ENCODE assay signal across 15 cellular contexts in the genomic region with DNA sequence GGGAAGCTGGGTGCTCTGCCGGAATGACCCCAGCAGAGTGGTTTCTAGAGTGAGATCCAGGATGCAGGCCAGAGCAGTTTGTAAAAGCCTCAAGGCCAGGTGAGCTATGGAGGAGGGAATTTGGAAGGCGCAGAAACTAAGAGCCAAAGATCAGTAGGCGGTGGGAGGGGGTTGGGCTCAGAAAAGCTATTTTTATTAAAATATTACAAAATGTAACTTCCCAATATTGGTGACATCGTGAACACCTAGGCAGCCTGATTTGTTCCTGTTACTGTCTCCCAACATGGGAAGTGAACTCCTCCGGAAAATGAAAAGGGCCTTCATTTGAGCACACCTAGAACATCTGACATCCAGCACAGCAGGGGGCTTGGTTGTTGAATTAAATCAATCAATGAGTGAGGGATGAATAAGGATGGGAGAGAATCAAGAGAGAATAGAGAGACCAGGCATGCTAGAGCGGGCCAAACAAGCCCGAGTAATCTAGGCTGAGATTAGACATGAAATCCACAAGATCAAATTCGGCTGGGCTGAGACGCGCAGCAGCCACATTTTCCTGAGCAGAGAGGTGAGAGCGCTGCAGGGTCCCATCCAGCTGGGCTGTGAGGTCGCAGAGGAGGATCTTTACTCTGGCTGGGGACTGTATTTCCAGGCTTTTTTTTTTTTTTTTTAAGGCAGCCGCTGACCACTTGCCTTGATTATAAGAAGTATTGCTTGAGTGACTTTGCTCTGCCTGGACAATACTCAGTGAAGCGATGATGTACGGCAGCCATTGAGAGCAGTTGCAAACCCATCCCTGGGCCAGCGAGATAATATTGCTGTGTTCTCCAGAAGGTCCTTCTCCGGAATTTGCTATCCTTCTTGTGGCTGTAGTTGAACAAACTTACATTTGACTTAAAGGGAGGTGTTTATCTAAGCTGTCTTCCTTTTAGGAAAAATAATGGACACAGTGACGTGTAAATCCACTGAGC.
DNase-seq lines count a peak whose midpoint lies in the region; ATAC-seq and TF ChIP-seq lines count a peak whose summit lies in the region.
"Had no signal": no experiment of that assay in that cellular context is flagged by ENCODE, and none has a peak within 500 bp of the region (broad histone marks: within the 10 kb centered on the region; RNA-seq: fewer than 3 reads in every experiment).

No MANE protein-coding gene starts in this region.

- no peak overlapping the region for H3K4me3 Mint-ChIP-seq in activated CD8-positive, alpha-beta T cell treated with anti-CD3 and anti-CD28 coated beads for 36 hours
- peak overlapping the region in 3 of 8 donors; percentile 35 to 64 (median 59) for H3K4me3 Mint-ChIP-seq in naive B cell
- H3K4me3 Mint-ChIP-seq: activated T-cell treated with anti-CD3 and anti-CD28 coated beads, Interleukin-2, amount 50 U/mL, for 24 hours had no signal

- POLR2A ChIA-PET in activated CD8-positive, alpha-beta T cell treated with anti-CD3 and anti-CD28 coated beads for 36 hours (lab: Charles Lee): interaction anchor here (0.7 kb wide), 1 partner anchor 60 kb away, joined by 3 read pairs; no protein-coding TSS in a partner anchor

- H3K36me3 Mint-ChIP-seq in activated CD8-positive, alpha-beta T cell treated with anti-CD3 and anti-CD28 coated beads for 36 hours (ENCODE audit: low read depth): no peaks in the 10 kb centered on the region
- no peaks in the 10 kb centered on the region for H3K36me3 Mint-ChIP-seq in naive B cell

- TF ChIP-seq CTCF in left ventricle myocardium inferior (IDR thresholded peaks at IDR 0.05; ENCODE audit: borderline replicate concordance): no peak
- TF ChIP-seq CTCF in activated CD8-positive, alpha-beta T cell treated with anti-CD3 and anti-CD28 coated beads for 36 hours (IDR thresholded peaks at IDR 0.05): no peak

- H3K4me1 ChIP-seq in left ventricle myocardium inferior: peaks cover 23% of the 10 kb centered on the region
- H3K4me1 ChIP-seq: psoas muscle had no signal

- DNase-seq in left ventricle myocardium inferior (no peak), Right ventricle myocardium superior (no peak), naive B cell (no peak), NCI-H2107 (lab: John Stamatoyannopoulos, UW) (no peak)
- no peak for DNase-seq in activated CD8-positive, alpha-beta T cell treated with anti-CD3 and anti-CD28 coated beads for 36 hours
- DNase-seq: activated T-cell treated with anti-CD3 and anti-CD28 coated beads, Interleukin-2, amount 50 U/mL, for 24 hours; Kasumi-1; NCI-H510A treated with DMSO at 0.1 percent for 48 hours; psoas muscle; stimulated activated CD4-positive, alpha-beta T cell treated with anti-CD3 and anti-CD28 coated beads, Interleukin-4, amount 100 ng/mL, for 1 hour; WERI-Rb-1 had no signal

- H3K27ac ChIP-seq in left ventricle myocardium inferior (replicated peaks): peak overlapping the region; percentile 50
- H3K27ac ChIP-seq: brain microvascular endothelial cell, psoas muscle, WERI-Rb-1 had no signal

- peaks cover 12% of the 10 kb centered on the region for H3K4me1 Mint-ChIP-seq in activated CD8-positive, alpha-beta T cell treated with anti-CD3 and anti-CD28 coated beads for 36 hours (ENCODE audit: low read depth)
- peaks cover 15 to 25% (median 22%) of the 10 kb centered on the region in 3 donors for H3K4me1 Mint-ChIP-seq in naive B cell

- peak overlapping the region; percentile 50 for H3K27ac Mint-ChIP-seq in activated CD8-positive, alpha-beta T cell treated with anti-CD3 and anti-CD28 coated beads for 36 hours
- peak overlapping the region in 5 of 6 donors; percentile 12 to 78 (median 36) for H3K27ac Mint-ChIP-seq in naive B cell
- H3K27ac Mint-ChIP-seq: activated T-cell treated with anti-CD3 and anti-CD28 coated beads, Interleukin-2, amount 50 U/mL, for 24 hours had no signal

- no peaks in the 10 kb centered on the region for H3K36me3 ChIP-seq in left ventricle myocardium inferior
- H3K36me3 ChIP-seq: brain microvascular endothelial cell, WERI-Rb-1 had no signal

- no peaks in the 10 kb centered on the region for H3K27me3 ChIP-seq in left ventricle myocardium inferior (ENCODE audit: low read depth)
- H3K27me3 ChIP-seq: brain microvascular endothelial cell had no signal

- H3K4me3 ChIP-seq in left ventricle myocardium inferior: no peak overlapping the region
- H3K4me3 ChIP-seq: psoas muscle had no signal

- ATAC-seq in Right ventricle myocardium superior (ENCODE audit: poor library complexity) (no peak), naive B cell (ENCODE audit: low read depth in 2 of 2) (no peak), GM19023 (IDR thresholded peaks at IDR 0.05; ENCODE audit: unreplicated experiment) (no peak), GM21723 (IDR thresholded peaks at IDR 0.05; ENCODE audit: unreplicated experiment) (no peak), HG02884 (IDR thresholded peaks at IDR 0.05; ENCODE audit: unreplicated experiment) (no peak)
- no peak for ATAC-seq in activated CD8-positive, alpha-beta T cell treated with anti-CD3 and anti-CD28 coated beads for 36 hours
- ATAC-seq: psoas muscle had no signal

- peaks cover 24% of the 10 kb centered on the region for H3K9me3 ChIP-seq in left ventricle myocardium inferior (replicated peaks)

- CTCF ChIA-PET in activated CD8-positive, alpha-beta T cell treated with anti-CD3 and anti-CD28 coated beads for 36 hours (lab: Charles Lee): no interaction called here

- intact Hi-C loops in left ventricle myocardium inferior (cut with micrococcal nuclease): no loop called here
- intact Hi-C loops in Right ventricle myocardium superior (cut with DNase I): no loop called here
- intact Hi-C loops in activated CD8-positive, alpha-beta T cell treated with anti-CD3 and anti-CD28 coated beads for 36 hours (cut with micrococcal nuclease): no loop called here

- peaks cover 12% of the 10 kb centered on the region for H3K9me3 Mint-ChIP-seq in activated CD8-positive, alpha-beta T cell treated with anti-CD3 and anti-CD28 coated beads for 36 hours
- peaks cover 5 to 30% (median 16%) of the 10 kb centered on the region in 7 donors for H3K9me3 Mint-ChIP-seq in naive B cell

- no peaks in the 10 kb centered on the region for H3K27me3 Mint-ChIP-seq in activated CD8-positive, alpha-beta T cell treated with anti-CD3 and anti-CD28 coated beads for 36 hours
- H3K27me3 Mint-ChIP-seq in naive B cell: no peaks in the 10 kb centered on the region
- H3K27me3 Mint-ChIP-seq: activated T-cell treated with anti-CD3 and anti-CD28 coated beads, Interleukin-2, amount 50 U/mL, for 24 hours had no signal
